ENCODE assay signal across 1 cellular context in the genomic region with DNA sequence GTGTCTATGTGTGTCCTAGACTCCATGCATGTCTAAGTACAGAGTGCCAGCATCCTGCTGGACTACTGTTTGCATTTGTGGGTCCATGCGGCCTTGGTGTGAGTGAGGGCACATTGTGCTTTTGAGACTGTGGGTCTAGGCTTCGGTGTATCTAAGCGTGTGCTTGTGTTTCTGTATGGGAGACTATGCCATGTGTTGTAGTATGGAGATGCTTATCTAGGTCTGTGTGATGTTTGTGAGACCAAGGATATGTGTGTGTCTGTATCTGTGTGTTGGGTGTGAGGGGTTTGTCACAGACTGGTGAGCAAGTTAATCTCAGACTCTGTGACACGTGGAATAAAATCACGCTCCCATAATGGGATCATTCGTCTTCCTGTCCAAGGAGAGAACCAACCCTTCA.
TF ChIP-seq lines count a peak whose summit lies in the region.

No MANE protein-coding gene starts in this region.

TF ChIP-seq in GM23338, 12 proteins besides CTCF, POLR2A, EP300 and RAD21 (continued from another document):
- no peak for TF ChIP-seq POLR2AphosphoS5 (IDR thresholded peaks at IDR 0.05; ENCODE audit: low read depth)
